In genomic region chr10:126256864-126257263, GRCh38 we compare ENCODE assay signal across 28 cellular contexts.
DNase-seq lines count a peak whose midpoint lies in the region; ATAC-seq and TF ChIP-seq lines count a peak whose summit lies in the region.
"Had no signal": no experiment of that assay in that cellular context is flagged by ENCODE, and none has a peak within 500 bp of the region (broad histone marks: within the 10 kb centered on the region; RNA-seq: fewer than 3 reads in every experiment).

No MANE protein-coding gene starts in this region.

- H3K4me1 Mint-ChIP-seq in nephron progenitor cell: peaks cover 36% of the 10 kb centered on the region
- H3K4me1 Mint-ChIP-seq: activated CD4-positive, alpha-beta T cell treated with anti-CD3 and anti-CD28 coated beads, Interleukin-2, amount 10 ng/mL, durations not matched to agents 24 days and 14 days; CD14-positive monocyte; immature natural killer cell; stimulated activated naive CD8-positive, alpha-beta T cell treated with anti-CD3 and anti-CD28 coated beads, Interleukin-15, amount 100 ng/mL, for 72 hours had no signal

- peaks cover 21% of the 10 kb centered on the region for H3K36me3 ChIP-seq in MG63
- H3K36me3 ChIP-seq: HAP-1, left ventricle myocardium inferior, Peyer's patch, sigmoid colon, SJCRH30, tibial nerve had no signal

- no peak overlapping the region for H3K27ac Mint-ChIP-seq in nephron progenitor cell
- H3K27ac Mint-ChIP-seq: activated CD4-positive, alpha-beta T cell treated with anti-CD3 and anti-CD28 coated beads, Interleukin-2, amount 10 ng/mL, durations not matched to agents 24 days and 14 days; CD14-positive monocyte; immature natural killer cell; natural killer cell treated with Interleukin-12 subunit alpha and Interleukin-12 subunit beta and Interleukin-15 and Interleukin-18, amount 100 ng/mL, for 72 hours; T-helper 1 cell treated with Interleukin-12 subunit alpha and Interleukin-12 subunit beta and Interleukin-4 antibody, amounts not matched to agents 30 μg/mL and 1 μg/mL, for 36 hours had no signal

- H3K4me3 ChIP-seq in choroid plexus epithelial cell (ENCODE audit: low read depth, low read length) (no peak overlapping the region), MG63 (no peak overlapping the region)
- H3K4me3 ChIP-seq: dorsolateral prefrontal cortex, HAP-1, left ventricle myocardium inferior, Peyer's patch, sigmoid colon, SJCRH30, tibial nerve had no signal

- ATAC-seq in HG03139 (IDR thresholded peaks at IDR 0.05; ENCODE audit: unreplicated experiment): no peak
- ATAC-seq: activated T-cell treated with anti-CD3 and anti-CD28 coated beads, Interleukin-2, amount 50 U/mL, for 4 hours; stimulated activated naive CD8-positive, alpha-beta T cell treated with anti-CD3 and anti-CD28 coated beads, Interleukin-15, amount 100 ng/mL, for 72 hours had no signal

- H3K27me3 ChIP-seq in MG63: no peaks in the 10 kb centered on the region
- H3K27me3 ChIP-seq: dorsolateral prefrontal cortex, Peyer's patch, sigmoid colon, SJCRH30, tibial nerve had no signal

- H3K27me3 Mint-ChIP-seq in nephron progenitor cell (ENCODE audit: low read depth, poor library complexity): no peaks in the 10 kb centered on the region
- H3K27me3 Mint-ChIP-seq: activated CD4-positive, alpha-beta T cell treated with anti-CD3 and anti-CD28 coated beads, Interleukin-2, amount 10 ng/mL, durations not matched to agents 24 days and 14 days had no signal

- no peak overlapping the region for H3K4me3 Mint-ChIP-seq in nephron progenitor cell
- H3K4me3 Mint-ChIP-seq: activated CD4-positive, alpha-beta T cell treated with anti-CD3 and anti-CD28 coated beads, Interleukin-2, amount 10 ng/mL, durations not matched to agents 24 days and 14 days; activated T-cell treated with anti-CD3 and anti-CD28 coated beads, Interleukin-2, amount 50 U/mL, for 4 hours; CD14-positive monocyte; immature natural killer cell; natural killer cell treated with Interleukin-12 subunit alpha and Interleukin-12 subunit beta and Interleukin-15 and Interleukin-18, amount 100 ng/mL, for 72 hours; stimulated activated naive CD8-positive, alpha-beta T cell treated with anti-CD3 and anti-CD28 coated beads, Interleukin-15, amount 100 ng/mL, for 72 hours; T-helper 1 cell treated with Interleukin-12 subunit alpha and Interleukin-12 subunit beta and Interleukin-4 antibody, amounts not matched to agents 30 μg/mL and 1 μg/mL, for 36 hours had no signal

- TF ChIP-seq CTCF in choroid plexus epithelial cell (conservative IDR thresholded peaks at IDR 0.05; ENCODE audit: low read depth, low read length): peak; percentile 39
- TF ChIP-seq CTCF in nephron progenitor cell (IDR thresholded peaks at IDR 0.05): peak; percentile 21

- H3K9me3 ChIP-seq in MG63: no peaks in the 10 kb centered on the region
- H3K9me3 ChIP-seq: HAP-1, left ventricle myocardium inferior, Peyer's patch, sigmoid colon, SJCRH30, tibial nerve had no signal

- H3K36me3 Mint-ChIP-seq in nephron progenitor cell (ENCODE audit: low read depth): no peaks in the 10 kb centered on the region
- H3K36me3 Mint-ChIP-seq: CD14-positive monocyte, immature natural killer cell had no signal

- H3K9me3 Mint-ChIP-seq in nephron progenitor cell: peaks cover 9% of the 10 kb centered on the region

- DNase-seq in ELF-1 (ENCODE audit: low read depth, low spot score): peak; percentile 17
- peak; percentile 55 for DNase-seq in NCI-H146 (lab: John Stamatoyannopoulos, UW)
- no peak for DNase-seq in choroid plexus epithelial cell (ENCODE audit: low read depth)
- DNase-seq in nephron progenitor cell: peak; percentile 16
- no peak for DNase-seq in amygdala (lab: John Stamatoyannopoulos, UW)
- no peak for DNase-seq in MG63
- no peak for DNase-seq in stimulated activated CD8-positive, alpha-beta memory T cell treated with anti-CD3 and anti-CD28 coated beads, Interleukin-4, amount 100 ng/mL, for 48 hours
- DNase-seq: activated CD4-positive, alpha-beta T cell treated with anti-CD3 and anti-CD28 coated beads, Interleukin-2, amount 10 ng/mL, durations not matched to agents 24 days and 14 days; activated naive CD4-positive, alpha-beta T cell; activated T-cell treated with anti-CD3 and anti-CD28 coated beads, Interleukin-2, amount 50 U/mL, for 4 hours; Calu3; central memory CD4-positive, alpha-beta T cell; dorsolateral prefrontal cortex; immature natural killer cell; left ventricle myocardium inferior; midbrain; NCI-H1417 treated with DMSO at 0.1 percent for 48 hours; Peyer's patch; sigmoid colon; stimulated activated CD4-positive, alpha-beta T cell treated with anti-CD3 and anti-CD28 coated beads, Interleukin-15, amount 100 ng/mL, for 24 hours; stimulated activated naive CD8-positive, alpha-beta T cell treated with anti-CD3 and anti-CD28 coated beads, Interleukin-15, amount 100 ng/mL, for 72 hours had no signal

Comparison
In these comparisons a context has a peak if more than half of its experiments do, and no peak if none do; other contexts are left out.
1. DNase-seq: peak in ELF-1 (single experiment), NCI-H146 (single experiment) and nephron progenitor cell (single experiment); none in choroid plexus epithelial cell (single experiment), amygdala (0 of 56), MG63 (single experiment) and stimulated activated CD8-positive, alpha-beta memory T cell treated with anti-CD3 and anti-CD28 coated beads, Interleukin-4, amount 100 ng/mL, for 48 hours (single experiment).